In genomic region chr2:2318949-2319348, GRCh38 we compare ENCODE assay signal across 27 cellular contexts. TPM values are rescaled to one million over a fixed set of nuclear protein-coding genes. Genes with fewer than 3 reads are reported as not detected.
"Had no signal": no experiment of that assay in that cellular context is flagged by ENCODE, and none has a peak within 500 bp of the region (broad histone marks: within the 10 kb centered on the region; RNA-seq: fewer than 3 reads in every experiment).

No MANE protein-coding gene starts in this region.

- H3K4me1 ChIP-seq: esophagus squamous epithelium, heart right ventricle, left lung, parathyroid adenoma, right lobe of liver, suprapubic skin, thyroid gland, vagina had no signal

- H3K4me3 ChIP-seq: esophagus squamous epithelium, heart right ventricle, left lung, mucosa of descending colon, right lobe of liver, suprapubic skin, thyroid gland, vagina had no signal

- H3K27me3 ChIP-seq: right lobe of liver, suprapubic skin, vagina had no signal

- ATAC-seq: effector memory CD8-positive, alpha-beta T cell; heart right ventricle; left cardiac atrium; left lung; mucosa of descending colon; natural killer cell treated with Interleukin-12 subunit alpha and Interleukin-12 subunit beta and Interleukin-15 and Interleukin-18, amount 100 ng/mL, for 72 hours; right lobe of liver; stimulated activated naive CD8-positive, alpha-beta T cell treated with anti-CD3 and anti-CD28 coated beads, Interleukin-15, amount 100 ng/mL, for 72 hours had no signal

- H2AFZ ChIP-seq: parathyroid adenoma had no signal

- H3K27ac ChIP-seq: esophagus squamous epithelium, heart right ventricle, left lung, parathyroid adenoma, right lobe of liver, suprapubic skin, thyroid gland, vagina had no signal

- H3K9me3 ChIP-seq: esophagus squamous epithelium, heart right ventricle, right lobe of liver, suprapubic skin, thyroid gland, vagina had no signal

- DNase-seq: dermis blood vessel endothelial cell; effector memory CD8-positive, alpha-beta T cell; erythroblast; esophagus squamous epithelium; foreskin melanocyte; glutamatergic neuron; heart right ventricle; hippocampal formation; left cardiac atrium; left lung; mesenchymal stem cell; mucosa of descending colon; naive B cell; right lobe of liver; small intestine; stimulated activated CD4-positive, alpha-beta T cell treated with anti-CD3 and anti-CD28 coated beads, Interleukin-12 subunit alpha, Interleukin-12 subunit beta, amount 100 ng/mL, for 4 hours; stimulated activated CD4-positive, alpha-beta T cell treated with anti-CD3 and anti-CD28 coated beads, Interleukin-1b, Interleukin-23, amount 100 ng/mL, for 48 hours; stimulated activated CD4-positive, alpha-beta T cell treated with anti-CD3 and anti-CD28 coated beads, Interleukin-4, amount 100 ng/mL, for 1 hour; stimulated activated CD8-positive, alpha-beta memory T cell treated with anti-CD3 and anti-CD28 coated beads, Interleukin-4, amount 100 ng/mL, for 48 hours; stimulated activated naive CD4-positive, alpha-beta T cell; stimulated activated naive CD8-positive, alpha-beta T cell treated with anti-CD3 and anti-CD28 coated beads, Interleukin-15, amount 100 ng/mL, for 72 hours; thyroid gland; trophoblast cell had no signal

- H3K36me3 ChIP-seq: esophagus squamous epithelium, heart right ventricle, left lung, right lobe of liver, suprapubic skin, thyroid gland, vagina had no signal

- H3K9ac ChIP-seq: parathyroid adenoma had no signal

RNA-seq across cellular contexts. Expression of gene MYT1L, which starts 12.1 kb away (rescaled TPM):
- polyA plus RNA-seq: heart right ventricle had no signal
